In the genomic region with DNA sequence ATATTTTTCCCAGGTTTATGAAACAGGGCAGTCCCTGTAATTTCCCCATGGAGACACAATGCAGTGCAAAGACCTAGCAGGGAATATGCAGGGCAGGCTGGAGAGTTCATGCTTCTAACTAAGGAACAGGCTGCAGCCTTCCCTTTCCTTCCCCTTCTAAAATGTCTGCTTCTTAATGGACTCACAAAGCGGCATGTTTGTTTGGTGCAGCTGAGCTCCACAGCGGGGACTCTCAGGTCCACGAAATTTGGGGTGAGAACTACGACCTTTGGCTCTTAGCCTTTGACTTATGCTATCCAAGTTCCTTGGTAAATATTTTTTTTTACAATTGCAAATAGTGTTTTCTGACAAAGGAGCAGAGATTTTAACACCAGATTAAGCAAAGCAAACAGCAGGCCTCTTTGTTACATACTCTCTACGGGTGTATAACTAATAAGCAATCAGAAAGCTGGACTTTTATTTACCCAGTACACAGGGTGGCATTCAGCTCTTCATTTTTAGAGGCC, we compare ENCODE assay signal across 15 cellular contexts.
DNase-seq lines count a peak whose midpoint lies in the region; ATAC-seq lines count a peak whose summit lies in the region.
"Had no signal": no experiment of that assay in that cellular context is flagged by ENCODE, and none has a peak within 500 bp of the region (broad histone marks: within the 10 kb centered on the region; RNA-seq: fewer than 3 reads in every experiment).

No MANE protein-coding gene starts in this region.

- H3K9me3 Mint-ChIP-seq in stimulated activated memory B cell treated with anti-CD40 and anti-IgM and Interleukin-4, amounts not matched to agents 10 μg/mL and 1 μg/mL and 100 μg/mL, for 72 hours: no peaks in the 10 kb centered on the region

- DNase-seq in GM23248: no peak
- no peak for DNase-seq in T-helper 17 cell
- no peak for DNase-seq in T1000 (lab: John Stamatoyannopoulos, UW)
- no peak for DNase-seq in NCI-H526 treated with DMSO at 0.1 percent for 48 hours (lab: John Stamatoyannopoulos, UW)
- DNase-seq: BE2C, caudate nucleus, NCI-H1436, SW 1271 had no signal

- no peaks in the 10 kb centered on the region for H4K20me1 ChIP-seq in GM23248 (ENCODE audit: insufficient read depth)

- H3K9me3 ChIP-seq in GM23248 (ENCODE audit: low read depth): no peaks in the 10 kb centered on the region
- no peaks in the 10 kb centered on the region for H3K9me3 ChIP-seq in T-helper 17 cell (ENCODE audit: control insufficient read depth, low read length, poor library complexity, severe bottlenecking)
- H3K9me3 ChIP-seq in iPS-20b (ENCODE audit: insufficient read depth, low read depth, low read length): no peaks in the 10 kb centered on the region
- H3K9me3 ChIP-seq: BE2C, gastroesophageal sphincter, HAP-1 had no signal

- H3K36me3 ChIP-seq in GM23248 (ENCODE audit: low read depth) (no peaks in the 10 kb centered on the region), iPS-20b (ENCODE audit: insufficient read depth, low read depth, low read length) (no peaks in the 10 kb centered on the region)
- H3K36me3 ChIP-seq: BE2C, gastroesophageal sphincter, HAP-1 had no signal

- H3K27ac ChIP-seq in GM23248 (peak overlapping the region; percentile 36), iPS-20b (ENCODE audit: low read length) (peak overlapping the region; percentile 30)
- H3K27ac ChIP-seq: KMS-11 had no signal

- peaks cover 50% of the 10 kb centered on the region for H3K4me1 ChIP-seq in GM23248 (ENCODE audit: insufficient read depth)
- H3K4me1 ChIP-seq in iPS-20b (ENCODE audit: insufficient read depth, low read length): peaks cover 45% of the 10 kb centered on the region
- H3K4me1 ChIP-seq: BE2C had no signal

- H3K4me3 ChIP-seq in GM23248 (no peak overlapping the region), iPS-20b (ENCODE audit: low read length) (no peak overlapping the region)
- H3K4me3 ChIP-seq: gastroesophageal sphincter, HAP-1 had no signal

- no peaks in the 10 kb centered on the region for H3K79me2 ChIP-seq in GM23248 (ENCODE audit: insufficient read depth)

- no peak overlapping the region for H3K9ac ChIP-seq in GM23248
- H3K9ac ChIP-seq in iPS-20b (ENCODE audit: low read depth, low read length): peak overlapping the region; percentile 33; the same call in 1 of the 2 replicates
- H3K9ac ChIP-seq: KMS-11 had no signal

- ATAC-seq in T-helper 17 cell: no peak
- no peak for ATAC-seq in stimulated activated memory B cell treated with anti-CD40 and anti-IgM and Interleukin-4, amounts not matched to agents 10 μg/mL and 1 μg/mL and 100 μg/mL, for 72 hours
- no peak for ATAC-seq in GM19463 (IDR thresholded peaks at IDR 0.05; ENCODE audit: unreplicated experiment)
- ATAC-seq: gastroesophageal sphincter had no signal

- peaks cover 46% of the 10 kb centered on the region for H3F3A ChIP-seq in GM23248 (ENCODE audit: insufficient read depth)

- in situ Hi-C loops in GM23248 (cut with MboI): no loop called here

- H2AFZ ChIP-seq in GM23248: no peak overlapping the region

- H3K27ac Mint-ChIP-seq in T-helper 17 cell: peak overlapping the region; percentile 67
- peak overlapping the region; percentile 96 for H3K27ac Mint-ChIP-seq in stimulated activated memory B cell treated with anti-CD40 and anti-IgM and Interleukin-4, amounts not matched to agents 10 μg/mL and 1 μg/mL and 100 μg/mL, for 72 hours

- H3K9me2 ChIP-seq in GM23248 (ENCODE audit: insufficient read depth): no peaks in the 10 kb centered on the region

- 93 to 98% methylated on average over 5 of the region's 5 CpGs for WGBS in GM23248 (ENCODE audit: low coverage in 1 of 2, low lambda C conversion rate in 2 of 2, missing lambda C conversion rate in 2 of 2), 2 experiments

- peaks cover 14% of the 10 kb centered on the region for H3K4me1 Mint-ChIP-seq in T-helper 17 cell
- peaks cover 73% of the 10 kb centered on the region for H3K4me1 Mint-ChIP-seq in stimulated activated memory B cell treated with anti-CD40 and anti-IgM and Interleukin-4, amounts not matched to agents 10 μg/mL and 1 μg/mL and 100 μg/mL, for 72 hours

- H3K4me3 Mint-ChIP-seq in T-helper 17 cell: no peak overlapping the region
- no peak overlapping the region for H3K4me3 Mint-ChIP-seq in stimulated activated memory B cell treated with anti-CD40 and anti-IgM and Interleukin-4, amounts not matched to agents 10 μg/mL and 1 μg/mL and 100 μg/mL, for 72 hours
- H3K4me3 Mint-ChIP-seq: activated naive CD8-positive, alpha-beta T cell had no signal

- H3K4me2 ChIP-seq in GM23248 (ENCODE audit: unreplicated experiment): no peak overlapping the region
- H3K4me2 ChIP-seq: KMS-11 had no signal

- no peaks in the 10 kb centered on the region for H3K27me3 ChIP-seq in GM23248 (replicated peaks; ENCODE audit: insufficient read depth)
- H3K27me3 ChIP-seq in iPS-20b (ENCODE audit: insufficient read depth, low read length): no peaks in the 10 kb centered on the region
- H3K27me3 ChIP-seq: BE2C, gastroesophageal sphincter had no signal

- H3K27me3 Mint-ChIP-seq in T-helper 17 cell: no peaks in the 10 kb centered on the region
- H3K27me3 Mint-ChIP-seq in stimulated activated memory B cell treated with anti-CD40 and anti-IgM and Interleukin-4, amounts not matched to agents 10 μg/mL and 1 μg/mL and 100 μg/mL, for 72 hours: no peaks in the 10 kb centered on the region
- H3K27me3 Mint-ChIP-seq: activated naive CD8-positive, alpha-beta T cell had no signal

- peaks cover 3% of the 10 kb centered on the region for H3K36me3 Mint-ChIP-seq in T-helper 17 cell (ENCODE audit: low read depth)
- peaks cover 33% of the 10 kb centered on the region for H3K36me3 Mint-ChIP-seq in stimulated activated memory B cell treated with anti-CD40 and anti-IgM and Interleukin-4, amounts not matched to agents 10 μg/mL and 1 μg/mL and 100 μg/mL, for 72 hours
